ENCODE assay signal across 1 cellular context in the genomic region with DNA sequence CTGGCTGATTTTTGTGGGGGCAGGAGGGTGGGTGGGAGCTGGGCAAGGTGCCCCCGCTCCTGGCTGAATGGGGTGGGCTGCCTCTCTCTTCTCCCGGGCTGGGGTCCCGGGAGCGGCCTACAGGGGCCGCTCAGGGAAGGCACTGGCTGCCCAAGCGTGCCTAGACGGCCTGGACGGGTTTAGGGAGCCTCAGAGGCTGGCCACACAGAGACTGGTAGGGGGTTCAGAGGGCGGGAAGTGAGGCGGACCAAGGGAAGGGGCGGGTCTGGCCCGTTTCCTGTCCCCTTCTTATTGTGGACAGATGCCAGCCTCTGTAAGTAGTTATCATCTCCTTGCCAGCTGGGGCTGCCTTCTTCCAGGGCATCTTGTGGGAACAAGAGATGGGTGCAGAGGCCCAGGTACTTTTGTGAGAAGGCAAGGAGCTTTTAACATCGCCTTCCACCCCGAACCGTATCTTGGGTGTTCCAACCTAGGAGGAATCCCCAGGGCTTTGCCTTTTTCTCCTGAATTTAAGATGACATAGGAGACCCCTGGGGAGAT.
TF ChIP-seq lines count a peak whose summit lies in the region.

No MANE protein-coding gene starts in this region.

TF ChIP-seq in GM12878, 131 proteins besides CTCF, POLR2A, EP300 and RAD21 (continued from another document):
- TF ChIP-seq E2F4 (IDR thresholded peaks at IDR 0.05; ENCODE audit: low read depth, low read length): no peak
